ENCODE assay signal across 8 cellular contexts in the genomic region with DNA sequence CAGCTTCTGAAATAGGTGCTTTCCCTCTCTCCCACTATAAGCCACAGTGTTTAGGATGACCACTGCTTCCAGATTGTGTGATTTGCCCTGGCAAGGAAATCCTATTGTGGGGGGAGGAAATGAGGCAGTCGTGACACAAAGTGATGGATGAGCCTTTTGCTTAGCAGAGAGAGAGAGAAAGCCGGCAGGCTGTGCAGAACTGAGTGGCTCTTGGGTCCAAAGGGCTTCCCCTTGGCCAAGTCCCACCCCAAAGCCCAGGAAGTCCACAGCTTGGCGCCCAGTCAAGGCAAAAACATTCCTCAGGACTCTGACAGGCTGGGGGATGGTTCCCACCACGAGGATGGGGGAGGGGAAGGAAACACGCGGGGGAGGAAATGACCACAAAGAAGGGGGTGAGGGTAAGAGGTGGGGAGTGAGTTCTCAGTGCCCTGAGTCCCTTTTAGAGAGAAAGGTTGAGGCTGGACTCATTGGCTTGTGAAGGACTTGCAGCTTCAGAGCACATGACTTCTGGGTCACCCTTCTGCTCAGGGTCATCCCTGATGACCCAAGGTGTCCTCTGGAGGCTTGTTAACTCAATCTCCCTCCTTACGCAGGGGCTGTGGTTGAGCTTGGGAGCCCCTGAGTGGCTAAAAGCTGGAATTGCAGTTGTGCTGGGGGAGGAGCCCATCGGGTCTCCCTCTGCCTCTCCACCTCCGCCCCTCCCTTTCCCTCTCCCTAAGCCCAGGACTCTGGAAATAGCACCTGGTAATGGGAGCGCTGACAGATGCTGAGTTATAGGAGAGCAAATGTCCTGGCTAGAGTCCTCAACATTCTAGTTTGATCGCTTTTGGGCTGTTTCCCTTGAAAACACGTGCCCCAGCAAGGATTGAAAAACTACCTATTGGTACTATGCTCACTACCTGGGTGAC. TPM values are rescaled to one million over a fixed set of nuclear protein-coding genes. Genes with fewer than 3 reads are reported as not detected.
DNase-seq lines count a peak whose midpoint lies in the region; ATAC-seq, FAIRE-seq and TF ChIP-seq lines count a peak whose summit lies in the region.

No MANE protein-coding gene starts in this region.

- H3K36me3 Mint-ChIP-seq in Calu3 (ENCODE audit: insufficient read depth, unreplicated experiment) (peaks cover 50% of the 10 kb centered on the region), astrocyte (ENCODE audit: low read depth, unreplicated experiment) (no peaks in the 10 kb centered on the region)

- H3K4me1 Mint-ChIP-seq in Calu3 (ENCODE audit: low read depth, unreplicated experiment), result peaks cover 70% of the 10 kb centered on the region
- peaks cover 68% of the 10 kb centered on the region for H3K4me1 Mint-ChIP-seq in astrocyte (ENCODE audit: low read depth, unreplicated experiment)

- in situ Hi-C loops in HAP-1 (cut with MboI; ENCODE audit: low sequenced_read_pairs), result no loop called here

- H3K4me1 ChIP-seq in HAP-1, result peaks cover 45% of the 10 kb centered on the region
- H3K4me1 ChIP-seq in astrocyte (ENCODE audit: insufficient read depth, low read length), result peaks cover 79% of the 10 kb centered on the region
- peaks cover 76% of the 10 kb centered on the region for H3K4me1 ChIP-seq in left ventricle myocardium inferior
- H3K4me1 ChIP-seq in prostate gland (replicated peaks), result peaks cover 42% of the 10 kb centered on the region

- H2AFZ ChIP-seq in astrocyte (ENCODE audit: low read depth, low read length), result peak overlapping the region; percentile 41

- H3K27ac Mint-ChIP-seq in Calu3 (ENCODE audit: unreplicated experiment) (peak overlapping the region; percentile 74), astrocyte (ENCODE audit: unreplicated experiment) (peak overlapping the region; percentile 73)

- H3K27me3 ChIP-seq in HAP-1 (ENCODE audit: low read depth) (no peaks in the 10 kb centered on the region), astrocyte (ENCODE audit: insufficient read depth, low read length) (no peaks in the 10 kb centered on the region), left ventricle myocardium inferior (ENCODE audit: low read depth) (no peaks in the 10 kb centered on the region), prostate gland (replicated peaks; ENCODE audit: insufficient read depth) (no peaks in the 10 kb centered on the region)

- H3K9ac ChIP-seq in astrocyte (ENCODE audit: low read length), result peak overlapping the region; percentile 41

- TF ChIP-seq CTCF in Calu3 (IDR thresholded peaks at IDR 0.05; ENCODE audit: unreplicated experiment) (no peak), astrocyte (IDR thresholded peaks at IDR 0.05; ENCODE audit: insufficient read depth, low read depth, low read length) (peak; percentile 66), left ventricle myocardium inferior (IDR thresholded peaks at IDR 0.05; ENCODE audit: borderline replicate concordance) (peak; percentile 93), prostate gland (IDR thresholded peaks at IDR 0.05) (peak; percentile 51 to 96 (median 89))

- BruUV-seq in Calu3 (replicated peaks; lab: Mats Ljungman, UMichigan), result no TSS peak

- peak overlapping the region; percentile 13 for H3K4me3 Mint-ChIP-seq in Calu3 (ENCODE audit: low read depth, unreplicated experiment)
- H3K4me3 Mint-ChIP-seq in astrocyte (ENCODE audit: unreplicated experiment), result peak overlapping the region; percentile 36

- H3K27me3 Mint-ChIP-seq in Calu3 (ENCODE audit: unreplicated experiment) (no peaks in the 10 kb centered on the region), astrocyte (ENCODE audit: low read depth, unreplicated experiment) (no peaks in the 10 kb centered on the region)

- H3K9me3 ChIP-seq in HAP-1 (no peaks in the 10 kb centered on the region), astrocyte (ENCODE audit: insufficient read depth, low read depth, low read length) (no peaks in the 10 kb centered on the region), left ventricle myocardium inferior (replicated peaks) (no peaks in the 10 kb centered on the region), prostate gland (no peaks in the 10 kb centered on the region)

- intact Hi-C loops in Calu3 (cut with micrococcal nuclease; ENCODE audit: unreplicated experiment), result loop anchor here (1.0 to 10.0 kb wide), 9 partner anchors 25 to 477 kb away; partner anchors contain the start of genes RAPGEFL1 and STARD3
- intact Hi-C loops in left ventricle myocardium inferior (cut with micrococcal nuclease), result no loop called here
- intact Hi-C loops in prostate gland (cut with DNase I), result loop anchor here (2.0 to 5.0 kb wide), 2 partner anchors 49 to 57 kb away; partner anchors contain the start of gene THRA

- CTCF ChIA-PET in Calu3 (lab: Charles Lee), result interaction anchor here (0.6 to 10.1 kb wide), 66 partner anchors 10 to 911 kb away, joined by 3 to 674 read pairs (median 5); partner anchors contain the start of genes CASC3, CDC6, CSF3 and MED24

- H3K4me3 ChIP-seq in HAP-1, result no peak overlapping the region
- H3K4me3 ChIP-seq in astrocyte (ENCODE audit: insufficient read depth, low read depth, low read length), result peak overlapping the region; percentile 19
- H3K4me3 ChIP-seq in left ventricle myocardium inferior, result peak overlapping the region; percentile 66
- H3K4me3 ChIP-seq in prostate gland, result no peak overlapping the region

- H3K79me2 ChIP-seq in astrocyte (ENCODE audit: insufficient read depth, low read length), result no peaks in the 10 kb centered on the region

- TF ChIP-seq POLR2A in prostate gland (IDR thresholded peaks at IDR 0.05), result peak; percentile 32

- H4K20me1 ChIP-seq in astrocyte (ENCODE audit: insufficient read depth, low read length), result no peaks in the 10 kb centered on the region

- no peak for ATAC-seq in GM19035 (IDR thresholded peaks at IDR 0.05; ENCODE audit: unreplicated experiment)

- WGBS in prostate gland, result 0% methylated on average over 12 of the region's 12 CpGs

- H3K4me2 ChIP-seq in astrocyte (ENCODE audit: low read length), result peak overlapping the region; percentile 83

- DNase-seq in Calu3 (peak; percentile 100), HAP-1 (ENCODE audit: low spot score in 2 of 2) (peak; percentile 92), NCI-H1694 treated with DMSO at 0.1 percent for 48 hours (lab: John Stamatoyannopoulos, UW) (peak; percentile 93), T follicular helper cell (ENCODE audit: low read depth) (peak; percentile 48), astrocyte (ENCODE audit: low read depth) (peak; percentile 98), left ventricle myocardium inferior (peak; percentile 91), prostate gland (ENCODE audit: low spot score) (peak; percentile 90)

- H3K36me3 ChIP-seq in HAP-1 (replicated peaks) (no peaks in the 10 kb centered on the region), astrocyte (ENCODE audit: insufficient read depth, low read length) (no peaks in the 10 kb centered on the region), left ventricle myocardium inferior (no peaks in the 10 kb centered on the region), prostate gland (no peaks in the 10 kb centered on the region)

- H3K9me3 Mint-ChIP-seq in Calu3 (ENCODE audit: low read depth, unreplicated experiment) (no peaks in the 10 kb centered on the region), astrocyte (ENCODE audit: unreplicated experiment) (no peaks in the 10 kb centered on the region)

- peak overlapping the region; percentile 25 for H3K27ac ChIP-seq in astrocyte (ENCODE audit: low read depth, low read length)
- peak overlapping the region; percentile 100 for H3K27ac ChIP-seq in left ventricle myocardium inferior (replicated peaks)
- H3K27ac ChIP-seq in prostate gland, result peak overlapping the region; percentile 88 to 97

- FAIRE-seq in astrocyte (lab: Jason Lieb, UNC), result no peak

RNA-seq across cellular contexts. Expression of gene MSL1, which starts 10.3 kb away (rescaled TPM):
- total RNA-seq in Calu3 (2022) (505 and 524 TPM in 2 replicates), astrocyte (81.9 and 83.3 TPM in 2 replicates), left ventricle myocardium inferior (39.8 TPM), prostate gland (100 to 1,000 TPM in 1 of 2 donors, 10 to 100 TPM in 1; 77.0 to 112 TPM)

RNA-seq across cellular contexts. Expression of gene NR1D1, which starts 11.1 kb away (rescaled TPM):
- 35.0 and 36.4 TPM in 2 replicates for total RNA-seq in Calu3 (2022)
- 8.7 and 10.1 TPM in 2 replicates for total RNA-seq in astrocyte
- 19.1 TPM for total RNA-seq in left ventricle myocardium inferior
- 10 to 100 TPM; 10.7 to 35.2 TPM for total RNA-seq in prostate gland

RNA-seq across cellular contexts. Expression of gene CASC3, which starts 28.9 kb away (rescaled TPM):
- total RNA-seq in Calu3 (2022) (541 and 621 TPM in 2 replicates), astrocyte (55.0 and 56.1 TPM in 2 replicates), left ventricle myocardium inferior (44.0 TPM), prostate gland (10 to 100 TPM; 59.8 to 94.3 TPM)

RNA-seq across cellular contexts. Expression of gene THRA, which starts 48.7 kb away (rescaled TPM):
- total RNA-seq in Calu3 (2022) (107 and 133 TPM in 2 replicates), astrocyte (16.7 and 20.4 TPM in 2 replicates), left ventricle myocardium inferior (78.3 TPM), prostate gland (10 to 100 TPM; 35.2 to 79.8 TPM)

RNA-seq across cellular contexts. Expression of gene MED24, which starts 57.3 kb away (rescaled TPM):
- total RNA-seq in Calu3 (2022) (679 and 725 TPM in 2 replicates), astrocyte (49.2 and 56.4 TPM in 2 replicates), left ventricle myocardium inferior (58.2 TPM), prostate gland (100 to 1,000 TPM in 1 of 2 donors, 10 to 100 TPM in 1; 55.2 to 167 TPM)

Comparison
In these comparisons a context has a peak if more than half of its experiments do, and no peak if none do; other contexts are left out.
1. DNase-seq: peak in every context shown above with its lines; median percentile 100 in Calu3; 98 in astrocyte; 93 in NCI-H1694 treated with DMSO at 0.1 percent for 48 hours; 92 in HAP-1; 91 in left ventricle myocardium inferior; 90 in prostate gland; 48 in T follicular helper cell.
2. H3K4me3 ChIP-seq: peak in astrocyte (single experiment) and left ventricle myocardium inferior (single experiment); none in HAP-1 (single experiment) and prostate gland (0 of 2).
3. H3K27ac ChIP-seq: peak in every context shown above with its lines; median percentile 100 in left ventricle myocardium inferior; 92 in prostate gland; 25 in astrocyte.